Comparison of ENCODE assay signal across 19 cellular contexts in genomic region chr5:5217371-5217770, GRCh38.
DNase-seq lines count a peak whose midpoint lies in the region; ATAC-seq and TF ChIP-seq lines count a peak whose summit lies in the region.
"Had no signal": no experiment of that assay in that cellular context is flagged by ENCODE, and none has a peak within 500 bp of the region (broad histone marks: within the 10 kb centered on the region; RNA-seq: fewer than 3 reads in every experiment).

No MANE protein-coding gene starts in this region.

- H3K9me3 ChIP-seq in HEK293 (ENCODE audit: control insufficient read depth, insufficient read depth, low read depth, low read length) (no peaks in the 10 kb centered on the region), upper lobe of left lung (no peaks in the 10 kb centered on the region), upper lobe of right lung (no peaks in the 10 kb centered on the region)
- H3K9me3 ChIP-seq: pancreas had no signal

- no peak overlapping the region for H2AK5ac ChIP-seq in mesendoderm (ENCODE audit: low read length)

- H4K5ac ChIP-seq in mesendoderm (ENCODE audit: low read length): no peak overlapping the region

- TF ChIP-seq CTCF in HEK293 (tag by site-specific recombination; IDR thresholded peaks at IDR 0.05): no peak
- no peak for TF ChIP-seq CTCF in upper lobe of left lung (IDR thresholded peaks at IDR 0.05)
- no peak for TF ChIP-seq CTCF in upper lobe of right lung (IDR thresholded peaks at IDR 0.05)

- H3K36me3 ChIP-seq in HEK293 (ENCODE audit: control insufficient read depth in 2 of 2, insufficient read depth in 1 of 2, low read length in 2 of 2) (no peaks in the 10 kb centered on the region), mesendoderm (ENCODE audit: control insufficient read depth, insufficient read depth, low read length) (no peaks in the 10 kb centered on the region), upper lobe of left lung (no peaks in the 10 kb centered on the region), upper lobe of right lung (no peaks in the 10 kb centered on the region)
- H3K36me3 ChIP-seq: pancreas had no signal

- no CpG with 5 or more reads among the region's 1 CpG for WGBS in mesendoderm (ENCODE audit: extremely low coverage, insufficient coverage, low lambda C conversion rate)
- WGBS in upper lobe of left lung, 2 donors: 56 to 63% methylated on average over 1 of the region's 1 CpG

- H3K23ac ChIP-seq in mesendoderm (ENCODE audit: low read length): no peak overlapping the region

- peak; percentile 92 for ATAC-seq in HG03354 (IDR thresholded peaks at IDR 0.05; ENCODE audit: poor library complexity, severe bottlenecking, unreplicated experiment)
- no peak for ATAC-seq in upper lobe of left lung (ENCODE audit: low FRiP score in 2 of 2)
- no peak for ATAC-seq in upper lobe of right lung
- ATAC-seq: activated CD4-positive, CD25-positive, alpha-beta regulatory T cell treated with anti-CD3 and anti-CD28 coated beads, Interleukin-2, amount 50 U/mL, for 24 hours; pancreas; PC-3 had no signal

- no peak overlapping the region for H3K9ac ChIP-seq in mesendoderm (ENCODE audit: low read length)

- H3K4me2 ChIP-seq in mesendoderm (ENCODE audit: low read length): no peak overlapping the region

- CTCF ChIA-PET in HEK293 (lab: Yijun Ruan, JAX): no interaction called here

- intact Hi-C loops in upper lobe of right lung (cut with DNase I): no loop called here

- no peak for TF ChIP-seq EP300 in upper lobe of left lung (IDR thresholded peaks at IDR 0.05)

- no peak overlapping the region for H2BK5ac ChIP-seq in mesendoderm (ENCODE audit: low read length)

- peak; percentile 16 for DNase-seq in SIG-M5 treated with dmso at 0.1 percent for 504 hours (lab: John Stamatoyannopoulos, UW; ENCODE audit: unreplicated experiment)
- no peak for DNase-seq in SIG-M5 (lab: John Stamatoyannopoulos, UW)
- no peak for DNase-seq in mesendoderm
- DNase-seq in upper lobe of left lung: no peak
- DNase-seq in globus pallidus (ENCODE audit: low spot score): no peak
- no peak for DNase-seq in upper lobe of right lung
- DNase-seq: 8988T; activated naive CD8-positive, alpha-beta T cell treated with anti-CD3 and anti-CD28 coated beads for 36 hours; activated T-cell treated with anti-CD3 and anti-CD28 coated beads for 4 hours; CD4-positive, CD25-positive, alpha-beta regulatory T cell; glutamatergic neuron; kidney; NCI-H1048; NCI-H345; pancreas; PC-3 had no signal

- H3K4me3 ChIP-seq in HEK293 (ENCODE audit: low read depth, low read length) (no peak overlapping the region), mesendoderm (ENCODE audit: low read length) (no peak overlapping the region), upper lobe of left lung (no peak overlapping the region), upper lobe of right lung (no peak overlapping the region)
- H3K4me3 ChIP-seq: pancreas had no signal

- no peak overlapping the region for H2BK15ac ChIP-seq in mesendoderm (replicated peaks; ENCODE audit: low read depth)

- TF ChIP-seq POLR2A in upper lobe of left lung (IDR thresholded peaks at IDR 0.05): no peak

- no peak overlapping the region for H3K27ac ChIP-seq in HEK293 (ENCODE audit: extremely low read depth, low read depth, low read length)
- no peak overlapping the region for H3K27ac ChIP-seq in mesendoderm (ENCODE audit: low read depth, low read length)
- H3K27ac ChIP-seq in upper lobe of left lung: no peak overlapping the region
- no peak overlapping the region for H3K27ac ChIP-seq in upper lobe of right lung
- H3K27ac ChIP-seq: pancreas had no signal

- no peak overlapping the region for H3K4ac ChIP-seq in mesendoderm (ENCODE audit: low read depth, low read length)

- no peaks in the 10 kb centered on the region for H3K27me3 ChIP-seq in mesendoderm (ENCODE audit: insufficient read depth, low read length, poor library complexity)
- H3K27me3 ChIP-seq in upper lobe of left lung: no peaks in the 10 kb centered on the region
- H3K27me3 ChIP-seq in upper lobe of right lung: no peaks in the 10 kb centered on the region
- H3K27me3 ChIP-seq: pancreas had no signal

- no peak overlapping the region for H3K56ac ChIP-seq in mesendoderm (ENCODE audit: low read length)

- POLR2A ChIA-PET in HEK293 (lab: Yijun Ruan, JAX): no interaction called here

- H3K18ac ChIP-seq in mesendoderm (ENCODE audit: low read length): no peak overlapping the region

- H3K79me1 ChIP-seq in mesendoderm (ENCODE audit: low read length): no peaks in the 10 kb centered on the region

- H2BK120ac ChIP-seq in mesendoderm (ENCODE audit: low read depth, low read length): no peak overlapping the region

- H3K4me1 ChIP-seq in HEK293 (ENCODE audit: control insufficient read depth, insufficient read depth, low read length): 0 out of 2 replicates have a peak, but pooled peaks cover 3% of the 10 kb centered on the region
- H3K4me1 ChIP-seq in mesendoderm (ENCODE audit: control insufficient read depth, low read depth, low read length): no peaks in the 10 kb centered on the region
- no peaks in the 10 kb centered on the region for H3K4me1 ChIP-seq in upper lobe of left lung
- H3K4me1 ChIP-seq in upper lobe of right lung: no peaks in the 10 kb centered on the region
- H3K4me1 ChIP-seq: pancreas had no signal

- no peak overlapping the region for H4K8ac ChIP-seq in mesendoderm (ENCODE audit: low read depth, low read length)

- H3K79me2 ChIP-seq in mesendoderm (ENCODE audit: control insufficient read depth, insufficient read depth, low read length): no peaks in the 10 kb centered on the region

TF ChIP-seq in HEK293, 187 proteins besides CTCF, POLR2A, EP300 and RAD21:
- TF ChIP-seq, protein P1, sequence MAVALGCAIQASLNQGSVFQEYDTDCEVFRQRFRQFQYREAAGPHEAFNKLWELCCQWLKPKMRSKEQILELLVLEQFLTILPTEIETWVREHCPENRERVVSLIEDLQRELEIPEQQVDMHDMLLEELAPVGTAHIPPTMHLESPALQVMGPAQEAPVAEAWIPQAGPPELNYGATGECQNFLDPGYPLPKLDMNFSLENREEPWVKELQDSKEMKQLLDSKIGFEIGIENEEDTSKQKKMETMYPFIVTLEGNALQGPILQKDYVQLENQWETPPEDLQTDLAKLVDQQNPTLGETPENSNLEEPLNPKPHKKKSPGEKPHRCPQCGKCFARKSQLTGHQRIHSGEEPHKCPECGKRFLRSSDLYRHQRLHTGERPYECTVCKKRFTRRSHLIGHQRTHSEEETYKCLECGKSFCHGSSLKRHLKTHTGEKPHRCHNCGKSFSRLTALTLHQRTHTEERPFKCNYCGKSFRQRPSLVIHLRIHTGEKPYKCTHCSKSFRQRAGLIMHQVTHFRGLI (tag by site-specific recombination; IDR thresholded peaks at IDR 0.05): peak; percentile 94
- TF ChIP-seq MEIS1 (CRISPR knock-in tag; IDR thresholded peaks at IDR 0.05; ENCODE audit: borderline replicate concordance) (no peak), ZNF266 (tag by site-specific recombination; IDR thresholded peaks at IDR 0.05; ENCODE audit: low read depth) (no peak), SCRT1 (tag by site-specific recombination; IDR thresholded peaks at IDR 0.05; ENCODE audit: borderline replicate concordance) (no peak)
